ENCODE assay signal across 12 cellular contexts in genomic region chr3:42489937-42490227, GRCh38. TPM values are rescaled to one million over a fixed set of nuclear protein-coding genes. Genes with fewer than 3 reads are reported as not detected.
DNase-seq lines count a peak whose midpoint lies in the region; ATAC-seq and TF ChIP-seq lines count a peak whose summit lies in the region.
"Had no signal": no experiment of that assay in that cellular context is flagged by ENCODE, and none has a peak within 500 bp of the region (broad histone marks: within the 10 kb centered on the region; RNA-seq: fewer than 3 reads in every experiment).

No MANE protein-coding gene starts in this region.

- no peaks in the 10 kb centered on the region for H3K79me2 ChIP-seq in mammary epithelial cell (ENCODE audit: insufficient read depth, low read length)

- no TSS peak for BruUV-seq in mammary epithelial cell (replicated peaks; lab: Mats Ljungman, UMichigan)

- in situ Hi-C loops in mammary epithelial cell (cut with MboI; ENCODE audit: low sequenced_read_pairs in 2 of 2): no loop called here

- H3K4me2 ChIP-seq in mammary epithelial cell (ENCODE audit: insufficient read depth, low read depth, low read length): no peak overlapping the region

- DNase-seq in mammary epithelial cell (no peak), cortex of kidney (lab: John Stamatoyannopoulos, UW) (no peak), T-helper 1 cell (no peak), medulla oblongata (ENCODE audit: extremely low spot score) (no peak)
- DNase-seq in stimulated activated CD4-positive, alpha-beta T cell treated with anti-CD3 and anti-CD28 coated beads, Interleukin-2, amount 100 ng/mL, for 24 hours: no peak
- DNase-seq: activated CD4-positive, alpha-beta T cell treated with anti-CD3 and anti-CD28 coated beads, Interleukin-2, amount 10 ng/mL, durations not matched to agents 24 days and 14 days; NCI-H1694 had no signal

- H2AFZ ChIP-seq in mammary epithelial cell (ENCODE audit: low read depth, low read length): peak overlapping the region; percentile 52

- no peaks in the 10 kb centered on the region for H3K27me3 ChIP-seq in mammary epithelial cell (ENCODE audit: insufficient read depth, low read length)
- H3K27me3 ChIP-seq: adrenal gland had no signal

- H4K20me1 ChIP-seq in mammary epithelial cell (ENCODE audit: insufficient read depth, low read length): no peaks in the 10 kb centered on the region

- no peak overlapping the region for H3K9ac ChIP-seq in mammary epithelial cell (ENCODE audit: insufficient read depth, low read length)

- ATAC-seq in GM19324 (IDR thresholded peaks at IDR 0.05; ENCODE audit: low FRiP score, unreplicated experiment): peak; percentile 20
- peak; percentile 6 for ATAC-seq in HG03045 (IDR thresholded peaks at IDR 0.05; ENCODE audit: unreplicated experiment)

- TF ChIP-seq CTCF in mammary epithelial cell (conservative IDR thresholded peaks at IDR 0.05 in 1 of 2, IDR thresholded peaks at IDR 0.05 in 1 of 2; ENCODE audit: extremely low read depth in 1 of 2, insufficient read depth in 1 of 2, low read depth in 1 of 2, low read length in 2 of 2): no peak

- no peaks in the 10 kb centered on the region for H3K9me3 ChIP-seq in mammary epithelial cell (replicated peaks; ENCODE audit: insufficient read depth, low read length)
- H3K9me3 ChIP-seq: adrenal gland had no signal

- 100% methylated on average over 2 of the region's 3 CpGs for WGBS in mammary epithelial cell (ENCODE audit: low coverage, missing lambda C conversion rate)

- H3K36me3 ChIP-seq in mammary epithelial cell (ENCODE audit: insufficient read depth, low read length): no peaks in the 10 kb centered on the region
- H3K36me3 ChIP-seq: adrenal gland had no signal

- intact Hi-C loops in mammary epithelial cell (cut with micrococcal nuclease): no loop called here

- dilution Hi-C loops in mammary epithelial cell (cut with HindIII; ENCODE audit: low sequenced_read_pairs): loop anchor here (5.0 kb wide), 1 partner anchor 48 kb away; no protein-coding TSS in a partner anchor

- H3K4me1 ChIP-seq in mammary epithelial cell (ENCODE audit: insufficient read depth, low read length): peaks cover 15% of the 10 kb centered on the region

- CTCF ChIA-PET in mammary epithelial cell (lab: Charles Lee; ENCODE audit: low non-redundant PET): interaction anchor here (0.5 kb wide), 1 partner anchor 11 kb away, joined by 4 read pairs; no protein-coding TSS in a partner anchor

- H3K4me3 ChIP-seq in mammary epithelial cell (replicated peaks in 1 of 3; ENCODE audit: insufficient read depth in 1 of 3, low read depth in 2 of 3, low read length in 3 of 3) (no peak overlapping the region), skin epidermis (no peak overlapping the region)
- H3K4me3 ChIP-seq: adrenal gland had no signal

- no peak overlapping the region for H3K27ac ChIP-seq in mammary epithelial cell (ENCODE audit: insufficient read depth, low read depth, low read length)
- peak overlapping the region in 14 of 21 experiments; percentile 8 to 77 (median 52) for H3K27ac ChIP-seq in skin epidermis

RNA-seq across cellular contexts. Expression of gene VIPR1, which starts 12.6 kb away (rescaled TPM):
- total RNA-seq in mammary epithelial cell: 10 to 100 TPM in 1 of 2 donors, 1 to 10 TPM in 1; 4.7 to 21.3 TPM
- polyA plus RNA-seq in mammary epithelial cell: 0.77 TPM
- 12.5 TPM for polyA minus RNA-seq in mammary epithelial cell
- total RNA-seq: fibroblast of lung had no signal
